Comparison of ENCODE assay signal across 17 cellular contexts in the genomic region with DNA sequence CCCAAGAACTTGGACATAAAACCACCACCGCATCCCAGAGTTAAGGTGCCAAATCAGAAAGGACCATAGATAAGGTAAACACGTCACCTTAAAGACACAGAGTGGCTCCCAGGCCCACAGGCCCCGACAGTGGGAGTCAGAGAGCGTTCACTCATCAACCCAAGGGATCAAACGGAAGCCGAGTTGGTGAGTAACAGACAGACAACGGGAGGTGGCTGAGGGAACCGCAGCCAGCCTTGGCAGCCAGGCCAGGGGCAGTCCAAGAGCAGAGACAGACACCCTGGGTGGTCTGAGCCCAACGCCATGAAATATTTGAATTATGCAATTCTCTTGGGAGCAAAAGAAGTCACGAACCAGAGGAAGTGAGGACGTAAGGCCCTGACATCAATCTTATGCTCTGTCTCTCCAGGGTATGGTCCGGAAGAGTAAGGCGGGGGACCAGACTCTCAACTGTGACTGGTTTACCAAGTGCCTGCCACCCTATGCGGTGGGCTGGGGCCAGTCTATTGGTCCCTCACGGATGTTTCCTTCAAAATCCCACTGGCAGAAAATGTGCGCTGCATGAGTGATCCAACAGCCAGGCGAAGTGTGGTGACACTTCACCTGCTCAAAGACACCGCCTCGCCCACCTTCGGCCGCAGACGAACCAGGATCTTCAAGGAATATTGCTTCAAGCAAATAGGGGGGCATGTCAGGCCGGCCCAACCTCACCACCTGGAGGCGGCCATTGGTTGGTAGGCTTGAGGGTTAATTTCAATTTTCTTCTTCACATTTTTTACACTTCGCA. TPM values are rescaled to one million over a fixed set of nuclear protein-coding genes. Genes with fewer than 3 reads are reported as not detected.
DNase-seq lines count a peak whose midpoint lies in the region; FAIRE-seq and TF ChIP-seq lines count a peak whose summit lies in the region.
"Had no signal": no experiment of that assay in that cellular context is flagged by ENCODE, and none has a peak within 500 bp of the region (broad histone marks: within the 10 kb centered on the region; RNA-seq: fewer than 3 reads in every experiment).

No MANE protein-coding gene starts in this region.

- intact Hi-C loops in uterus (cut with DNase I; ENCODE audit: low total_unique reads): no loop called here

- peaks cover 20% of the 10 kb centered on the region for H3K4me1 ChIP-seq in skeletal muscle satellite cell (ENCODE audit: control insufficient read depth, insufficient read depth, low read length)
- no peaks in the 10 kb centered on the region for H3K4me1 ChIP-seq in uterus
- H3K4me1 ChIP-seq: colonic mucosa, testis had no signal

- H3K9me3 ChIP-seq in skeletal muscle satellite cell (replicated peaks; ENCODE audit: low read length): no peaks in the 10 kb centered on the region
- no peaks in the 10 kb centered on the region for H3K9me3 ChIP-seq in uterus
- H3K9me3 ChIP-seq: colonic mucosa, testis had no signal

- H3K36me3 ChIP-seq in skeletal muscle satellite cell (ENCODE audit: insufficient read depth, low read length): peaks cover 29% of the 10 kb centered on the region
- H3K36me3 ChIP-seq in uterus: no peaks in the 10 kb centered on the region
- H3K36me3 ChIP-seq: colonic mucosa had no signal

- no peak for TF ChIP-seq CTCF in GM20000 (IDR thresholded peaks at IDR 0.05; ENCODE audit: extremely low read depth, missing control alignments)
- no peak for TF ChIP-seq CTCF in uterus (IDR thresholded peaks at IDR 0.05)

- H3K4me3 ChIP-seq in skeletal muscle satellite cell (ENCODE audit: low read length) (no peak overlapping the region), uterus (no peak overlapping the region)
- H3K4me3 ChIP-seq: colonic mucosa, skin epidermis, testis had no signal

- no peaks in the 10 kb centered on the region for H3K27me3 ChIP-seq in skeletal muscle satellite cell (ENCODE audit: control insufficient read depth, insufficient read depth, low read length)
- no peaks in the 10 kb centered on the region for H3K27me3 ChIP-seq in uterus
- H3K27me3 ChIP-seq: colonic mucosa, testis had no signal

- DNase-seq in ELF-1 (ENCODE audit: low read depth, low spot score) (peak; percentile 43), RCC 7860 (ENCODE audit: low spot score) (peak; percentile 100), fibroblast of peridontal ligament (ENCODE audit: extremely low read depth) (peak; percentile 75), GM20000 (ENCODE audit: low spot score) (no peak), substantia nigra (lab: John Stamatoyannopoulos, UW) (no peak), uterus (no peak)
- DNase-seq: activated naive CD4-positive, alpha-beta T cell treated with anti-CD3 and anti-CD28 coated beads, Interleukin-2, amount 10 ng/mL, durations not matched to agents 7 days and 5 days; colonic mucosa; foreskin fibroblast; immature natural killer cell; NCI-H146; NCI-H524; RPMI8226; testis had no signal

- H3K4me2 ChIP-seq in skeletal muscle satellite cell (ENCODE audit: low read length): peak overlapping the region; percentile 8

- H3K9ac ChIP-seq in skeletal muscle satellite cell (ENCODE audit: low read depth, low read length): peak overlapping the region; percentile 44

- TF ChIP-seq POLR2A in uterus (IDR thresholded peaks at IDR 0.05): no peak

- H3K27ac ChIP-seq in substantia nigra (ENCODE audit: low read depth, low read length, poor library complexity, severe bottlenecking): no peak overlapping the region
- no peak overlapping the region for H3K27ac ChIP-seq in uterus
- H3K27ac ChIP-seq: colonic mucosa, skin epidermis, testis had no signal

- FAIRE-seq in RCC 7860 (lab: Jason Lieb, UNC): peak; percentile 99
- FAIRE-seq: H1 had no signal

RNA-seq across cellular contexts. Expression of gene TMEM44, which starts 34.3 kb away (rescaled TPM):
- 12.5 and 15.2 TPM in 2 replicates for total RNA-seq in skeletal muscle satellite cell (2012; rRNA removed)
- 10 to 100 TPM in 3 of 4 donors, 1 to 10 TPM in 1; 6.5 to 24.5 (median 19.5) TPM for total RNA-seq in uterus

Comparison
In these comparisons a context has a peak if more than half of its experiments do, and no peak if none do; other contexts are left out.
1. DNase-seq: peak in ELF-1 (single experiment), RCC 7860 (single experiment) and fibroblast of peridontal ligament (single experiment); none in GM20000 (single experiment), substantia nigra (0 of 49) and uterus (0 of 2).